In genomic region chr12:28698541-28698940, GRCh38 we compare ENCODE assay signal across 21 cellular contexts.
"Had no signal": no experiment of that assay in that cellular context is flagged by ENCODE, and none has a peak within 500 bp of the region (broad histone marks: within the 10 kb centered on the region; RNA-seq: fewer than 3 reads in every experiment).

No MANE protein-coding gene starts in this region.

- DNase-seq: effector memory CD8-positive, alpha-beta T cell; gastrocnemius medialis; heart right ventricle; hypothalamus; islet precursor cell; mammary epithelial cell; mucosa of descending colon; naive thymus-derived CD8-positive, alpha-beta T cell; posterior cingulate gyrus; spleen; stimulated activated CD4-positive, alpha-beta T cell treated with anti-CD3 and anti-CD28 coated beads, Interleukin-15, amount 100 ng/mL, for 24 hours; stimulated activated CD4-positive, alpha-beta T cell treated with anti-CD3 and anti-CD28 coated beads, Interleukin-1b, Interleukin-23, amount 100 ng/mL, for 48 hours; stimulated activated CD4-positive, alpha-beta T cell treated with anti-CD3 and anti-CD28 coated beads, Interleukin-4, amount 100 ng/mL, for 24 hours; stimulated activated naive B cell treated with anti-CD40 and anti-IgM and Interleukin-4, amounts not matched to agents 10 μg/mL and 1 μg/mL and 100 μg/mL, for 72 hours; stimulated activated naive CD8-positive, alpha-beta T cell treated with anti-CD3 and anti-CD28 coated beads, Interleukin-15, amount 100 ng/mL, for 72 hours; testis had no signal

- ATAC-seq: effector memory CD8-positive, alpha-beta T cell; gastrocnemius medialis; heart right ventricle; left lobe of liver; mucosa of descending colon; naive thymus-derived CD8-positive, alpha-beta T cell; sciatic nerve; stimulated activated naive B cell treated with anti-CD40 and anti-IgM and Interleukin-4, amounts not matched to agents 10 μg/mL and 1 μg/mL and 100 μg/mL, for 72 hours; stimulated activated naive CD8-positive, alpha-beta T cell treated with anti-CD3 and anti-CD28 coated beads, Interleukin-15, amount 100 ng/mL, for 72 hours had no signal

- H3K36me3 ChIP-seq: esophagus muscularis mucosa, gastrocnemius medialis, heart right ventricle, spleen, tibial nerve had no signal

- H3K27ac ChIP-seq: epithelial cell of prostate, esophagus muscularis mucosa, gastrocnemius medialis, heart right ventricle, testis, tibial nerve had no signal

- H3K9me3 ChIP-seq: gastrocnemius medialis, testis had no signal

- H3K27me3 ChIP-seq: esophagus muscularis mucosa, gastrocnemius medialis, heart right ventricle, spleen, testis, tibial nerve had no signal

- H3K4me3 ChIP-seq: esophagus muscularis mucosa, gastrocnemius medialis, heart right ventricle, mucosa of descending colon, spleen, testis, tibial nerve had no signal

- H3K4me1 ChIP-seq: esophagus muscularis mucosa, gastrocnemius medialis, heart right ventricle, spleen, testis, tibial nerve had no signal
